28 cellular contexts compared by ENCODE assay signal in genomic region chr18:23148382-23148781, GRCh38. TPM values are rescaled to one million over a fixed set of nuclear protein-coding genes. Genes with fewer than 3 reads are reported as not detected.
"Had no signal": no experiment of that assay in that cellular context is flagged by ENCODE, and none has a peak within 500 bp of the region (broad histone marks: within the 10 kb centered on the region; RNA-seq: fewer than 3 reads in every experiment).

No MANE protein-coding gene starts in this region.

- FAIRE-seq: keratinocyte, urothelium cell line had no signal

- H3K4me3 ChIP-seq: left lung, lung, mucosa of descending colon, right atrium auricular region, skin epidermis, stomach, suprapubic skin, thoracic aorta, tibial nerve, upper lobe of left lung had no signal

- ATAC-seq: left cardiac atrium; left lung; mucosa of descending colon; naive thymus-derived CD4-positive, alpha-beta T cell; natural killer cell treated with Interleukin-12 subunit alpha and Interleukin-12 subunit beta and Interleukin-15 and Interleukin-18, amount 100 ng/mL, for 72 hours; sciatic nerve; stimulated activated naive B cell treated with anti-CD40 and anti-IgM and Interleukin-4, amounts not matched to agents 10 μg/mL and 1 μg/mL and 100 μg/mL, for 72 hours; stimulated activated naive CD8-positive, alpha-beta T cell treated with anti-CD3 and anti-CD28 coated beads, Interleukin-15, Interleukin-2, amounts not matched to agents 100 U/mL and 50 U/mL, for 24 hours had no signal

- H3K36me3 ChIP-seq: left lung, neutrophil, right atrium auricular region, stomach, suprapubic skin, thoracic aorta, tibial nerve, upper lobe of left lung had no signal

- H3K27ac ChIP-seq: left lung, neutrophil, right atrium auricular region, stomach, upper lobe of left lung had no signal

- H3K9me3 ChIP-seq: left lung, mucosa of descending colon, neutrophil, right atrium auricular region, stomach, suprapubic skin, thoracic aorta, tibial nerve, upper lobe of left lung had no signal

- DNase-seq: head of caudate nucleus; hippocampal formation; kidney glomerular epithelial cell; left cardiac atrium; left lung; midbrain; mucosa of descending colon; naive thymus-derived CD4-positive, alpha-beta T cell; occipital lobe; stimulated activated CD4-positive, alpha-beta T cell treated with anti-CD3 and anti-CD28 coated beads, Interleukin-12 subunit alpha, Interleukin-12 subunit beta, amount 100 ng/mL, for 4 hours; stimulated activated CD4-positive, alpha-beta T cell treated with anti-CD3 and anti-CD28 coated beads, Interleukin-15, amount 100 ng/mL, for 24 hours; stimulated activated CD4-positive, alpha-beta T cell treated with anti-CD3 and anti-CD28 coated beads, Interleukin-2, amount 100 ng/mL, for 24 hours; stimulated activated CD4-positive, alpha-beta T cell treated with anti-CD3 and anti-CD28 coated beads, Interleukin-4, amount 100 ng/mL, for 1 hour; stimulated activated naive B cell treated with anti-CD40 and anti-IgM and Interleukin-4, amounts not matched to agents 10 μg/mL and 1 μg/mL and 100 μg/mL, for 72 hours; stimulated activated naive CD8-positive, alpha-beta T cell treated with anti-CD3 and anti-CD28 coated beads, Interleukin-15, Interleukin-2, amounts not matched to agents 100 U/mL and 50 U/mL, for 24 hours; stomach; upper lobe of left lung had no signal

- H3K27me3 ChIP-seq: left lung, neutrophil, right atrium auricular region, stomach, suprapubic skin, tibial nerve, upper lobe of left lung had no signal

RNA-seq across cellular contexts. Expression of gene CABLES1, which starts 13.1 kb away (rescaled TPM):
- polyA plus RNA-seq: naive thymus-derived CD4-positive, alpha-beta T cell had no signal
